Comparison of ENCODE assay signal across 1 cellular context in the genomic region with DNA sequence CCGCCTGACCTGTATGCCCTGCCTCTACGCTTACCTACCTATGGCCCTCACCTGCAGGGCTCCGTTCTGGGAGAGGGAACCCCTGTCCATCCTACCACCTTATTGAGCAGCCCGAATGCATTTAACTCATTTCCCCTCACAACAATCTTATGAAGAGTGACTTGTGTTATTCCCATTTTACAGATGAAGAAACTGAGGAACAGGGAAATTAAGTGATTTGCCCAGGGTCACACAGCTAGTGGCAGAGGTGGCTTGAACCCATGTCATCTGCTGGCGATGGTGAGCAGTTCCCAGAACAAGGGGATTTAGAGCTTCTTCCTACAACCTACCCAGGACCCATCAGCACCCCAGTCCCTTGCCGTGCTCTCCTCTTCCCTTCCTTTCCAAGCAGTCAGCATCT.
TF ChIP-seq lines count a peak whose summit lies in the region.

No MANE protein-coding gene starts in this region.

TF ChIP-seq in K562, 482 proteins besides CTCF, POLR2A, EP300 and RAD21:
- TF ChIP-seq RBM25 (IDR thresholded peaks at IDR 0.05; ENCODE audit: low read depth, low read length, severe bottlenecking) (peak; percentile 51), RFX5 (IDR thresholded peaks at IDR 0.05; ENCODE audit: low read depth, low read length) (no peak)
- TF ChIP-seq, protein P1, sequence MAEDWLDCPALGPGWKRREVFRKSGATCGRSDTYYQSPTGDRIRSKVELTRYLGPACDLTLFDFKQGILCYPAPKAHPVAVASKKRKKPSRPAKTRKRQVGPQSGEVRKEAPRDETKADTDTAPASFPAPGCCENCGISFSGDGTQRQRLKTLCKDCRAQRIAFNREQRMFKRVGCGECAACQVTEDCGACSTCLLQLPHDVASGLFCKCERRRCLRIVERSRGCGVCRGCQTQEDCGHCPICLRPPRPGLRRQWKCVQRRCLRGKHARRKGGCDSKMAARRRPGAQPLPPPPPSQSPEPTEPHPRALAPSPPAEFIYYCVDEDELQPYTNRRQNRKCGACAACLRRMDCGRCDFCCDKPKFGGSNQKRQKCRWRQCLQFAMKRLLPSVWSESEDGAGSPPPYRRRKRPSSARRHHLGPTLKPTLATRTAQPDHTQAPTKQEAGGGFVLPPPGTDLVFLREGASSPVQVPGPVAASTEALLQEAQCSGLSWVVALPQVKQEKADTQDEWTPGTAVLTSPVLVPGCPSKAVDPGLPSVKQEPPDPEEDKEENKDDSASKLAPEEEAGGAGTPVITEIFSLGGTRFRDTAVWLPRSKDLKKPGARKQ (CRISPR knock-in tag; IDR thresholded peaks at IDR 0.05): no peak
